ENCODE assay signal across 23 cellular contexts in the genomic region with DNA sequence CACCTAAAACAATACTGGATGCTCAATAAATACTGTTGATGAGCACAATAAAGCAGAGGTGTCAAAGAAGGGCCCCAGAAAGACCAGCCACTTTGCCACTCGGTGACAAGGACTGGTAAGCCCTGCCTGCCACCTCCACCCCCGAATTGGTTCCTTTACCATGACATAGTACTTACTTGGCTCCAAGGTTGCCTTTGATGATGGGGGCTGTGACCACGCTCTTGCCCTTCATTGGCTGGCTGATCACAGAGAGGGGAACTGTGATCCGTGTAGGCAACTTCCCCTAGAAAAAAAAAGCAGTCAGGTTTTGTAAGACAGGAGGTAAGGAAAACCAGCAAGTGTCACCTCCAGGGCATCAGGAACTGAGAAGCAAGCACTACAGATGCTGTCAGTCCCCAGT. TPM values are rescaled to one million over a fixed set of nuclear protein-coding genes. Genes with fewer than 3 reads are reported as not detected.
DNase-seq lines count a peak whose midpoint lies in the region; ATAC-seq and TF ChIP-seq lines count a peak whose summit lies in the region.
"Had no signal": no experiment of that assay in that cellular context is flagged by ENCODE, and none has a peak within 500 bp of the region (broad histone marks: within the 10 kb centered on the region; RNA-seq: fewer than 3 reads in every experiment).

No MANE protein-coding gene starts in this region.

- no peak overlapping the region for H3K18ac ChIP-seq in neuronal stem cell (ENCODE audit: low read length)

- no peak overlapping the region for H3K14ac ChIP-seq in neuronal stem cell (ENCODE audit: low read length)

- H4K8ac ChIP-seq in neuronal stem cell (ENCODE audit: low read depth, low read length) = no peak overlapping the region

- no peaks in the 10 kb centered on the region for H3K27me3 Mint-ChIP-seq in activated T-cell treated with anti-CD3 and anti-CD28 coated beads, Interleukin-2, amount 50 U/mL, for 72 hours (ENCODE audit: low read depth)
- H3K27me3 Mint-ChIP-seq in endothelial cell (ENCODE audit: unreplicated experiment) = peaks cover 2% of the 10 kb centered on the region

- peak; percentile 44 to 48 for ATAC-seq in activated T-cell treated with anti-CD3 and anti-CD28 coated beads, Interleukin-2, amount 50 U/mL, for 72 hours (replicated peaks in 1 of 2)
- peak; percentile 84 for ATAC-seq in DND-41 (ENCODE audit: insufficient read depth, low read depth)
- peak; percentile 61 for ATAC-seq in stimulated activated naive CD8-positive, alpha-beta T cell treated with anti-CD3 and anti-CD28 coated beads, Interleukin-15, Interleukin-2, amounts not matched to agents 100 U/mL and 50 U/mL, for 24 hours
- ATAC-seq in GM18505 (IDR thresholded peaks at IDR 0.05; ENCODE audit: unreplicated experiment) = no peak
- ATAC-seq: gastroesophageal sphincter had no signal

- no peak overlapping the region for H2BK120ac ChIP-seq in neuronal stem cell (ENCODE audit: low read depth, low read length)

- H3K4me1 Mint-ChIP-seq in activated T-cell treated with anti-CD3 and anti-CD28 coated beads, Interleukin-2, amount 50 U/mL, for 72 hours (ENCODE audit: low read depth) = peaks cover 19% of the 10 kb centered on the region
- H3K4me1 Mint-ChIP-seq in endothelial cell (ENCODE audit: unreplicated experiment) = no peaks in the 10 kb centered on the region

- no peak for DNase-seq in activated T-cell treated with anti-CD3 and anti-CD28 coated beads, Interleukin-2, amount 50 U/mL, for 72 hours
- no peak for DNase-seq in activated T-cell treated with anti-CD3 and anti-CD28 coated beads, Interleukin-2, amount 50 U/mL, for 48 hours
- peak; percentile 42 for DNase-seq in DND-41
- no peak for DNase-seq in endothelial cell (ENCODE audit: low spot score)
- no peak for DNase-seq in stimulated activated naive CD8-positive, alpha-beta T cell treated with anti-CD3 and anti-CD28 coated beads, Interleukin-15, Interleukin-2, amounts not matched to agents 100 U/mL and 50 U/mL, for 24 hours
- no peak for DNase-seq in neuronal stem cell (ENCODE audit: low spot score)
- DNase-seq: activated CD4-positive, alpha-beta T cell treated with anti-CD3 and anti-CD28 coated beads for 1 hour; amniotic stem cell; dorsolateral prefrontal cortex; erythroblast; kidney glomerular epithelial cell; mesendoderm; NCI-H146; NCI-H82; OCI-M1; SIG-M5; stimulated activated CD4-positive, alpha-beta T cell treated with anti-CD3 and anti-CD28 coated beads, Interleukin-2, amount 100 ng/mL, for 48 hours had no signal

- no peak overlapping the region for H3K4me3 Mint-ChIP-seq in activated T-cell treated with anti-CD3 and anti-CD28 coated beads, Interleukin-2, amount 50 U/mL, for 72 hours
- peak overlapping the region; percentile 28 for H3K4me3 Mint-ChIP-seq in endothelial cell (ENCODE audit: unreplicated experiment)

- H3K4me2 ChIP-seq in DND-41 (ENCODE audit: insufficient read depth, low read length) (no peak overlapping the region), neuronal stem cell (ENCODE audit: insufficient read depth, low read length, poor library complexity, severe bottlenecking) (no peak overlapping the region)

- H3K9me3 ChIP-seq in DND-41 (ENCODE audit: insufficient read depth, low read length, severe bottlenecking) (no peaks in the 10 kb centered on the region), neuronal stem cell (replicated peaks in 1 of 2; ENCODE audit: control insufficient read depth in 2 of 2, insufficient read depth in 1 of 2, low read depth in 1 of 2, low read length in 2 of 2) (peaks cover 0 to 2% of the 10 kb centered on the region in 2 donors)
- H3K9me3 ChIP-seq: gastroesophageal sphincter, prostate gland, suprapubic skin had no signal

- H3K79me1 ChIP-seq in neuronal stem cell (ENCODE audit: low read depth, low read length) = no peaks in the 10 kb centered on the region

- H3K36me3 Mint-ChIP-seq in activated T-cell treated with anti-CD3 and anti-CD28 coated beads, Interleukin-2, amount 50 U/mL, for 72 hours (ENCODE audit: insufficient read depth in 2 of 2) = peaks cover 9 to 25% of the 10 kb centered on the region in 2 donors
- H3K36me3 Mint-ChIP-seq in endothelial cell (ENCODE audit: low read depth, unreplicated experiment) = peaks cover 53% of the 10 kb centered on the region

- H3K79me2 ChIP-seq in DND-41 (ENCODE audit: insufficient read depth, low read length) = no peaks in the 10 kb centered on the region

- no peak overlapping the region for H3K4me3 ChIP-seq in DND-41 (ENCODE audit: low read depth in 1 of 2, low read length in 2 of 2)
- H3K4me3 ChIP-seq in neuronal stem cell (ENCODE audit: low read length in 2 of 2) = no peak overlapping the region
- H3K4me3 ChIP-seq: dorsolateral prefrontal cortex, gastroesophageal sphincter, prostate gland, suprapubic skin had no signal

- H2BK15ac ChIP-seq in neuronal stem cell (ENCODE audit: low read length) = no peak overlapping the region

- no peak for TF ChIP-seq POLR2A in GM18505 (IDR thresholded peaks at IDR 0.05; ENCODE audit: borderline replicate concordance, extremely low read depth, insufficient read depth, insufficient read length)

- WGBS in neuronal stem cell (ENCODE audit: extremely low coverage in 2 of 2, insufficient read length in 2 of 2, insufficient replicate concordance in 1 of 2), 2 donors = no CpG with 5 or more reads among the region's 4 CpGs

- no peak overlapping the region for H4K91ac ChIP-seq in neuronal stem cell (ENCODE audit: low read depth, low read length, poor library complexity)

- H3K27ac ChIP-seq in DND-41 (ENCODE audit: low read length) (no peak overlapping the region), neuronal stem cell (replicated peaks; ENCODE audit: low read length) (no peak overlapping the region)
- H3K27ac ChIP-seq: dorsolateral prefrontal cortex, gastroesophageal sphincter, prostate gland, suprapubic skin had no signal

- no peak overlapping the region for H2AFZ ChIP-seq in DND-41 (ENCODE audit: low read depth, low read length)
- no peak overlapping the region for H2AFZ ChIP-seq in neuronal stem cell (ENCODE audit: low read length)

- H2AK5ac ChIP-seq in neuronal stem cell (ENCODE audit: low read depth, low read length) = no peak overlapping the region

- peak overlapping the region; percentile 42 for H3K27ac Mint-ChIP-seq in activated T-cell treated with anti-CD3 and anti-CD28 coated beads, Interleukin-2, amount 50 U/mL, for 72 hours
- no peak overlapping the region for H3K27ac Mint-ChIP-seq in endothelial cell (ENCODE audit: unreplicated experiment)

- no peaks in the 10 kb centered on the region for H3K27me3 ChIP-seq in DND-41 (ENCODE audit: insufficient read depth, low read length, poor library complexity)
- no peaks in the 10 kb centered on the region for H3K27me3 ChIP-seq in neuronal stem cell (ENCODE audit: control insufficient read depth in 3 of 3, insufficient read depth in 3 of 3, low read depth in 1 of 3, low read length in 3 of 3)
- H3K27me3 ChIP-seq: dorsolateral prefrontal cortex, gastroesophageal sphincter, suprapubic skin had no signal

- no peak overlapping the region for H2BK12ac ChIP-seq in neuronal stem cell (ENCODE audit: low read length)

- no peak overlapping the region for H3K23ac ChIP-seq in neuronal stem cell (ENCODE audit: low read depth, low read length, poor library complexity)

- H4K20me1 ChIP-seq in DND-41 (ENCODE audit: insufficient read depth, low read length) = peaks cover 2% of the 10 kb centered on the region; the same call in 1 of the 2 replicates

- H3K4me1 ChIP-seq in DND-41 (ENCODE audit: insufficient read depth, low read length) (no peaks in the 10 kb centered on the region), neuronal stem cell (ENCODE audit: control insufficient read depth in 2 of 2, insufficient read depth in 1 of 2, low read depth in 1 of 2, low read length in 2 of 2) (peaks cover 9 to 19% of the 10 kb centered on the region in 2 donors)
- H3K4me1 ChIP-seq: prostate gland had no signal

- H3K9ac ChIP-seq in DND-41 (ENCODE audit: low read depth, low read length) = no peak overlapping the region
- no peak overlapping the region for H3K9ac ChIP-seq in neuronal stem cell (ENCODE audit: low read depth, low read length, poor library complexity)

- H2BK5ac ChIP-seq in neuronal stem cell (ENCODE audit: low read length) = no peak overlapping the region

- H3K36me3 ChIP-seq in DND-41 (ENCODE audit: insufficient read depth, low read length) = peaks cover 93% of the 10 kb centered on the region
- H3K36me3 ChIP-seq in neuronal stem cell (replicated peaks in 1 of 2; ENCODE audit: control insufficient read depth in 2 of 2, insufficient read depth in 2 of 2, low read length in 2 of 2) = peaks cover 44 to 97% of the 10 kb centered on the region in 2 donors

- TF ChIP-seq CTCF in DND-41 (IDR thresholded peaks at IDR 0.05; ENCODE audit: borderline replicate concordance, extremely low read depth, low read length, poor library complexity, severe bottlenecking) = no peak
- no peak for TF ChIP-seq CTCF in endothelial cell (IDR thresholded peaks at IDR 0.05; ENCODE audit: unreplicated experiment)

- H3K9me3 Mint-ChIP-seq in activated T-cell treated with anti-CD3 and anti-CD28 coated beads, Interleukin-2, amount 50 U/mL, for 72 hours = no peaks in the 10 kb centered on the region
- H3K9me3 Mint-ChIP-seq in endothelial cell (ENCODE audit: unreplicated experiment) = no peaks in the 10 kb centered on the region

- H3K4ac ChIP-seq in neuronal stem cell (ENCODE audit: low read length) = no peak overlapping the region

RNA-seq across cellular contexts. Expression of a gene that starts 29.7 kb away (rescaled TPM):
- 10 to 100 TPM; 29.6 to 34.8 TPM for total RNA-seq in activated T-cell treated with anti-CD3 and anti-CD28 coated beads, Interleukin-2, amount 50 U/mL, for 72 hours
- 31.7 TPM for total RNA-seq in endothelial cell (ENCODE audit: unreplicated experiment)
- polyA plus RNA-seq in neuronal stem cell (2013, experiment 1 of 2) = 22.1 TPM
- 21.5 TPM for polyA plus RNA-seq in neuronal stem cell (2013, experiment 2 of 2)

RNA-seq across cellular contexts. Expression of a gene that starts 50.1 kb away (rescaled TPM):
- 1 to 10 TPM; 2.5 to 3.3 TPM for total RNA-seq in activated T-cell treated with anti-CD3 and anti-CD28 coated beads, Interleukin-2, amount 50 U/mL, for 72 hours
- not detected for total RNA-seq in endothelial cell (ENCODE audit: unreplicated experiment)
- not detected for polyA plus RNA-seq in neuronal stem cell (2013, experiment 1 of 2)
- polyA plus RNA-seq in neuronal stem cell (2013, experiment 2 of 2) = 0.04 TPM
- total RNA-seq: MCF 10A had no signal
- polyA plus RNA-seq: neural cell had no signal
